In the genomic region with DNA sequence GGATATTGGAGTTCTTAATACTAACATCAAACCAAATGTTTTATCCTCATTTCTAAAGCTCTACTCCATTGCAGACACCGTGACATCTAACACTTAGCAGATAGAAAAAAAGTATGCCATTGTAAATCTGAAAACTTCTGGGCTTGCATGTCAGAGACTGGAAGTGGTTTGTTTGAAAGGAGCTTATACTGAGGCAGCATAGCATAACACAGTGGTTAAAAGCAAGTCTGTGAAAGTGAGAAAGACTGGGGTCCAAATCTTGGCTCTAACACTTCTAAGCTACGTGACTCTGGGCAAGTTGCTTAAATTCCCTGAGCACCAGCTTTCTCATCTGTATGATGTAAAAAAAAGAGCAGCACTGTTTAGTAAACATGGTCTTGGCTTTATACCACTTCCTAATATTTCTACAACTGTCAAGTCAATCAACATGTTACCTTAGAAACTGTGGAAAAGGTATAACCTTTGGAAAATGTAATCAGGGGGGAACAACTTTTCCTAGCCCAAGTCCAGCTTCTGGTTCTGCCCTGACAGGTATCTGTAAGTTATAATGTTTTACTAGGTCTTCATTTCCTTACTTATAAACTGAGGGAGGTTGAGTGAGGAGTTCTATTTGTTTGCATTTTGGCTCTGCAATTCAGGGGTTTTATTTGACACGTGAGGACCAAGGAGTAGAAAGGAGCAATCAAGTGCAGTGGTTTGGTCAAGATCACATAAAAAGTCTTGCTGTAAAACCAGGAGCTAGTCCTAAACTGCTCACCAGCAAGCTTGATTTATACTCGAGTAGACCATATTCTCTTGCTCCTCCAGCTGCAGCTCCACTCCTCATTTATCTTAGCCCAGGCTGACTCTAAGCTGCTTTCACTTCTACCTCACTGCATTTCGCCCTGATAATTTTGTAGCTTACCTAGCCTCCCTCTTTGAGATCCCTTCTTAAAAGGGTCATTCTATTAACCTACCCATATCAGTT, we compare ENCODE assay signal across 10 cellular contexts.
DNase-seq lines count a peak whose midpoint lies in the region; ATAC-seq and TF ChIP-seq lines count a peak whose summit lies in the region.
"Had no signal": no experiment of that assay in that cellular context is flagged by ENCODE, and none has a peak within 500 bp of the region (broad histone marks: within the 10 kb centered on the region; RNA-seq: fewer than 3 reads in every experiment).

No MANE protein-coding gene starts in this region.

- no peak overlapping the region for H3K27ac Mint-ChIP-seq in activated CD8-positive, alpha-beta T cell treated with anti-CD3 and anti-CD28 coated beads for 36 hours

- TF ChIP-seq CTCF in activated CD8-positive, alpha-beta T cell treated with anti-CD3 and anti-CD28 coated beads for 36 hours (IDR thresholded peaks at IDR 0.05), result no peak

- no peaks in the 10 kb centered on the region for H3K27me3 ChIP-seq in rectal smooth muscle tissue (ENCODE audit: control insufficient read depth, insufficient read depth, low read length)
- H3K27me3 ChIP-seq: adrenal gland had no signal

- H3K4me1 ChIP-seq in rectal smooth muscle tissue (ENCODE audit: control insufficient read depth, insufficient read depth, low read length), result peaks cover 43% of the 10 kb centered on the region

- H3K36me3 ChIP-seq in rectal smooth muscle tissue (ENCODE audit: control insufficient read depth, insufficient read depth, low read length), result no peaks in the 10 kb centered on the region
- H3K36me3 ChIP-seq: adrenal gland had no signal

- H3K4me3 ChIP-seq in rectal smooth muscle tissue (ENCODE audit: low read length), result peak overlapping the region; percentile 16
- H3K4me3 ChIP-seq: adrenal gland had no signal

- POLR2A ChIA-PET in activated CD8-positive, alpha-beta T cell treated with anti-CD3 and anti-CD28 coated beads for 36 hours (lab: Charles Lee), result interaction anchor here (1.0 to 2.6 kb wide), 7 partner anchors 10 to 88 kb away, joined by 4 to 17 read pairs (median 6); no protein-coding TSS in a partner anchor

- H3K4me3 Mint-ChIP-seq in activated CD8-positive, alpha-beta T cell treated with anti-CD3 and anti-CD28 coated beads for 36 hours, result no peak overlapping the region

- H3K36me3 Mint-ChIP-seq in activated CD8-positive, alpha-beta T cell treated with anti-CD3 and anti-CD28 coated beads for 36 hours (ENCODE audit: low read depth), result no peaks in the 10 kb centered on the region

- H3K4me1 Mint-ChIP-seq in activated CD8-positive, alpha-beta T cell treated with anti-CD3 and anti-CD28 coated beads for 36 hours (ENCODE audit: low read depth), result peaks cover 16% of the 10 kb centered on the region

- peak overlapping the region; percentile 78 for H3K27ac ChIP-seq in rectal smooth muscle tissue (ENCODE audit: low read depth, low read length)
- H3K27ac ChIP-seq: adrenal gland had no signal

- intact Hi-C loops in activated CD8-positive, alpha-beta T cell treated with anti-CD3 and anti-CD28 coated beads for 36 hours (cut with micrococcal nuclease), result no loop called here

- H3K9me3 Mint-ChIP-seq in activated CD8-positive, alpha-beta T cell treated with anti-CD3 and anti-CD28 coated beads for 36 hours, result peaks cover 4% of the 10 kb centered on the region

- CTCF ChIA-PET in activated CD8-positive, alpha-beta T cell treated with anti-CD3 and anti-CD28 coated beads for 36 hours (lab: Charles Lee), result interaction anchor here (1.0 to 3.5 kb wide), 16 partner anchors 10 to 238 kb away, joined by 3 to 34 read pairs (median 6); no protein-coding TSS in a partner anchor

- peak; percentile 53 for ATAC-seq in GM18909 (IDR thresholded peaks at IDR 0.05; ENCODE audit: poor library complexity, unreplicated experiment)
- peak; percentile 46 for ATAC-seq in HG02852 (IDR thresholded peaks at IDR 0.05; ENCODE audit: unreplicated experiment)
- peak; percentile 43 for ATAC-seq in activated CD8-positive, alpha-beta T cell treated with anti-CD3 and anti-CD28 coated beads for 36 hours
- ATAC-seq in GM18517 (IDR thresholded peaks at IDR 0.05; ENCODE audit: unreplicated experiment), result no peak
- ATAC-seq in GM21529 (IDR thresholded peaks at IDR 0.05; ENCODE audit: unreplicated experiment), result no peak

- H3K9ac ChIP-seq in rectal smooth muscle tissue (ENCODE audit: low read length), result no peak overlapping the region

- H3K27me3 Mint-ChIP-seq in activated CD8-positive, alpha-beta T cell treated with anti-CD3 and anti-CD28 coated beads for 36 hours, result no peaks in the 10 kb centered on the region

- DNase-seq in activated CD8-positive, alpha-beta T cell treated with anti-CD3 and anti-CD28 coated beads for 36 hours, result peak; percentile 57
- DNase-seq in NCI-H524 (lab: John Stamatoyannopoulos, UW), result no peak
- DNase-seq: adrenal gland, head of caudate nucleus, retina had no signal

Comparison
In these comparisons a context has a peak if more than half of its experiments do, and no peak if none do; other contexts are left out.
1. ATAC-seq: peak in GM18909 (single experiment), HG02852 (single experiment) and activated CD8-positive, alpha-beta T cell treated with anti-CD3 and anti-CD28 coated beads for 36 hours (single experiment); none in GM18517 (single experiment) and GM21529 (single experiment).